24 cellular contexts compared by ENCODE assay signal in genomic region chr13:58804832-58805231, GRCh38.
DNase-seq lines count a peak whose midpoint lies in the region; ATAC-seq, FAIRE-seq and TF ChIP-seq lines count a peak whose summit lies in the region.
"Had no signal": no experiment of that assay in that cellular context is flagged by ENCODE, and none has a peak within 500 bp of the region (broad histone marks: within the 10 kb centered on the region; RNA-seq: fewer than 3 reads in every experiment).

No MANE protein-coding gene starts in this region.

- no peaks in the 10 kb centered on the region for H3K27me3 ChIP-seq in aorta (ENCODE audit: control insufficient read depth in 1 of 2, insufficient read depth in 2 of 2, low read length in 1 of 2)
- H3K27me3 ChIP-seq: Peyer's patch had no signal

- peaks cover 16% of the 10 kb centered on the region for H3K4me1 Mint-ChIP-seq in endothelial cell (ENCODE audit: unreplicated experiment)
- H3K4me1 Mint-ChIP-seq: B cell, CD14-positive monocyte had no signal

- H3K4me1 ChIP-seq in aorta (ENCODE audit: control insufficient read depth in 1 of 2, insufficient read depth in 2 of 2, low read length in 2 of 2): no peaks in the 10 kb centered on the region
- H3K4me1 ChIP-seq: Peyer's patch had no signal

- ATAC-seq in SK-N-SH treated with all-trans-retinoic acid at 6 μM for 48 hours: no peak
- no peak for ATAC-seq in aorta (ENCODE audit: low FRiP score)

- no peaks in the 10 kb centered on the region for H3K36me3 Mint-ChIP-seq in endothelial cell (ENCODE audit: low read depth, unreplicated experiment)
- H3K36me3 Mint-ChIP-seq: CD14-positive monocyte had no signal

- no peaks in the 10 kb centered on the region for H3K27me3 Mint-ChIP-seq in endothelial cell (ENCODE audit: unreplicated experiment)
- H3K27me3 Mint-ChIP-seq: B cell had no signal

- H3K27ac Mint-ChIP-seq in endothelial cell (ENCODE audit: unreplicated experiment): peak overlapping the region; percentile 91
- H3K27ac Mint-ChIP-seq: B cell, CD14-positive monocyte, HFFc6 had no signal

- no peak for FAIRE-seq in HTR-8/SVneo (lab: Jason Lieb, UNC)
- FAIRE-seq: A204.1, GM19239 had no signal

- H3K4me3 ChIP-seq in aorta (ENCODE audit: low read length in 2 of 2): no peak overlapping the region
- H3K4me3 ChIP-seq: Peyer's patch had no signal

- H3K4me3 Mint-ChIP-seq in endothelial cell (ENCODE audit: unreplicated experiment): no peak overlapping the region
- H3K4me3 Mint-ChIP-seq: B cell, CD14-positive monocyte, HFFc6 had no signal

- intact Hi-C loops in aorta (cut with DNase I): no loop called here

- H3K36me3 ChIP-seq in aorta (ENCODE audit: control insufficient read depth in 1 of 2, insufficient read depth in 2 of 2, low read length in 1 of 2): no peaks in the 10 kb centered on the region
- H3K36me3 ChIP-seq: Peyer's patch had no signal

- H3K9me3 Mint-ChIP-seq in endothelial cell (ENCODE audit: unreplicated experiment): no peaks in the 10 kb centered on the region

- no peak for TF ChIP-seq CTCF in endothelial cell (IDR thresholded peaks at IDR 0.05; ENCODE audit: unreplicated experiment)

- H3K27ac ChIP-seq in aorta (ENCODE audit: low read depth in 1 of 2, low read length in 2 of 2): no peak overlapping the region
- H3K27ac ChIP-seq: Peyer's patch had no signal

- DNase-seq in CMK (ENCODE audit: low read depth) (peak; percentile 51), Kasumi-1 (lab: John Stamatoyannopoulos, UW) (peak; percentile 18 to 43), endothelial cell (ENCODE audit: low spot score) (peak; percentile 13), aorta (no peak), HTR-8/SVneo (ENCODE audit: insufficient read length, low spot score) (no peak), hypothalamus (lab: John Stamatoyannopoulos, UW) (no peak)
- DNase-seq: DMS53; GDM1; H7; HFFc6; MV-4-11; NCI-H1417 treated with DMSO at 0.1 percent for 48 hours; NCI-H187 treated with DMSO at 0.1 percent for 48 hours; NCI-H345; NCI-H524; NCI-H774; NK-92 treated with Interleukin-12 subunit alpha and Interleukin-12 subunit beta, amount 100 ng/mL, for 24 hours; Peyer's patch; T-helper 2 cell had no signal

- no peaks in the 10 kb centered on the region for H3K9me3 ChIP-seq in aorta (ENCODE audit: control insufficient read depth, low read length)
- H3K9me3 ChIP-seq: Peyer's patch had no signal

TF ChIP-seq in SK-N-SH treated with all-trans-retinoic acid at 6 μM for 48 hours, 23 proteins besides CTCF, POLR2A, EP300 and RAD21:
- no peak for TF ChIP-seq ZNF8 (CRISPR knock-in tag; IDR thresholded peaks at IDR 0.05)
- no peak for TF ChIP-seq GLIS3 (CRISPR knock-in tag; IDR thresholded peaks at IDR 0.05)
- peak; percentile 11; the same call in 1 of the 2 replicates for TF ChIP-seq TCF4 (CRISPR knock-in tag; IDR thresholded peaks at IDR 0.05; ENCODE audit: borderline replicate concordance)
- TF ChIP-seq OSR1 (CRISPR knock-in tag; IDR thresholded peaks at IDR 0.05): no peak

Comparison
In these comparisons a context has a peak if more than half of its experiments do, and no peak if none do; other contexts are left out.
1. DNase-seq: peak in CMK (single experiment), Kasumi-1 (2 of 2) and endothelial cell (single experiment); none in aorta (0 of 2), HTR-8/SVneo (single experiment) and hypothalamus (0 of 51).